In genomic region chr3:132777171-132777570, GRCh38 we compare ENCODE assay signal across 5 cellular contexts.
"Had no signal": no experiment of that assay in that cellular context is flagged by ENCODE, and none has a peak within 500 bp of the region (broad histone marks: within the 10 kb centered on the region; RNA-seq: fewer than 3 reads in every experiment).

No MANE protein-coding gene starts in this region.

- H3K4me3 ChIP-seq: GM23248, K562 had no signal

- H2AFZ ChIP-seq: GM23248 had no signal

- H3K9ac ChIP-seq: GM23248 had no signal

- H3K27ac ChIP-seq: GM23248 had no signal

- DNase-seq: GM23248, H9, HCEC 1CT, IMR-90 had no signal

- ATAC-seq: K562 had no signal
